10 cellular contexts compared by ENCODE assay signal in the genomic region with DNA sequence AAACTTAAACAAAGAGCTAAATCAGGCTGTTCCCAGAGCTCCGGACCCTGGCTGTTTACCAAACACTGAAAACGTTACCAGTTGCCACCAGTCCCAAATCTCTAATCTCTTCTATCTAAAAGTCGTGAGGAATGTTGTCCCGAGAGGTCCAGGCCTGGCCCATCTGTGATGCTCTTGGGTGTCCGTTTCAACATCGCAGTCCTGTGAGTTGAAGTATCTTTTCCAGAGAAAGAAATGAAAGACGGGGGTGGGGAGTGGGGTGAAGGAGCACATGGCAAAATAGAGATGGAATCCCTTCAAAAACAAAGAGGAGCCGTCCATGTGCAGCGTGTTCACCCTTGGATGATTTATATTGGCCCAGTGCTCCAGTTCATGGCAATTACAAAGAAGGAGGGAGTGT.
DNase-seq lines count a peak whose midpoint lies in the region; ATAC-seq and TF ChIP-seq lines count a peak whose summit lies in the region.
"Had no signal": no experiment of that assay in that cellular context is flagged by ENCODE, and none has a peak within 500 bp of the region (broad histone marks: within the 10 kb centered on the region; RNA-seq: fewer than 3 reads in every experiment).

No MANE protein-coding gene starts in this region.

- intact Hi-C loops in Right ventricle myocardium inferior (cut with DNase I) (no loop called here), cardiac septum (cut with DNase I) (no loop called here)

- no peak overlapping the region for H3K4me3 Mint-ChIP-seq in glutamatergic neuron (ENCODE audit: unreplicated experiment)
- H3K4me3 Mint-ChIP-seq in osteocyte (ENCODE audit: unreplicated experiment), result no peak overlapping the region
- no peak overlapping the region for H3K4me3 Mint-ChIP-seq in T-helper 17 cell

- ATAC-seq in Right ventricle myocardium inferior (peak; percentile 21), T-helper 17 cell (no peak)

- H3K36me3 Mint-ChIP-seq in glutamatergic neuron (ENCODE audit: unreplicated experiment) (no peaks in the 10 kb centered on the region), osteocyte (ENCODE audit: unreplicated experiment) (no peaks in the 10 kb centered on the region), T-helper 17 cell (ENCODE audit: low read depth) (no peaks in the 10 kb centered on the region)

- no peak for DNase-seq in Right ventricle myocardium inferior (ENCODE audit: missing footprints)
- no peak for DNase-seq in cardiac septum (ENCODE audit: low spot score)
- no peak for DNase-seq in glutamatergic neuron
- DNase-seq in osteocyte (ENCODE audit: extremely low spot score, unreplicated experiment), result no peak
- no peak for DNase-seq in central memory CD4-positive, alpha-beta T cell
- no peak for DNase-seq in amygdala (lab: John Stamatoyannopoulos, UW)
- DNase-seq in T-helper 17 cell, result no peak
- no peak for DNase-seq in activated T-cell treated with anti-CD3 and anti-CD28 coated beads for 4 hours
- DNase-seq: cerebellar nuclear complex, T-helper 1 cell had no signal

- TF ChIP-seq CTCF in glutamatergic neuron (IDR thresholded peaks at IDR 0.05; ENCODE audit: partially characterized antibody, unreplicated experiment) (no peak), osteocyte (IDR thresholded peaks at IDR 0.05) (no peak)

- peak overlapping the region; percentile 49 for H3K27ac Mint-ChIP-seq in glutamatergic neuron (ENCODE audit: unreplicated experiment)
- peak overlapping the region; percentile 56 for H3K27ac Mint-ChIP-seq in osteocyte (ENCODE audit: unreplicated experiment)
- no peak overlapping the region for H3K27ac Mint-ChIP-seq in T-helper 17 cell

- no peaks in the 10 kb centered on the region for H3K9me3 ChIP-seq in T-helper 17 cell (ENCODE audit: control insufficient read depth, low read length, poor library complexity, severe bottlenecking)

- H3K9me3 Mint-ChIP-seq in glutamatergic neuron (ENCODE audit: unreplicated experiment) (peaks cover 6% of the 10 kb centered on the region), osteocyte (ENCODE audit: unreplicated experiment) (no peaks in the 10 kb centered on the region)

- H3K4me1 Mint-ChIP-seq in glutamatergic neuron (ENCODE audit: low read depth, unreplicated experiment) (peaks cover 45% of the 10 kb centered on the region), osteocyte (ENCODE audit: unreplicated experiment) (peaks cover 16% of the 10 kb centered on the region), T-helper 17 cell (peaks cover 2% of the 10 kb centered on the region)

- no peaks in the 10 kb centered on the region for H3K27me3 Mint-ChIP-seq in glutamatergic neuron (ENCODE audit: unreplicated experiment)
- H3K27me3 Mint-ChIP-seq in osteocyte (ENCODE audit: unreplicated experiment), result no peaks in the 10 kb centered on the region
- H3K27me3 Mint-ChIP-seq in T-helper 17 cell, result peaks cover 37% of the 10 kb centered on the region
